ENCODE assay signal across 9 cellular contexts in the genomic region with DNA sequence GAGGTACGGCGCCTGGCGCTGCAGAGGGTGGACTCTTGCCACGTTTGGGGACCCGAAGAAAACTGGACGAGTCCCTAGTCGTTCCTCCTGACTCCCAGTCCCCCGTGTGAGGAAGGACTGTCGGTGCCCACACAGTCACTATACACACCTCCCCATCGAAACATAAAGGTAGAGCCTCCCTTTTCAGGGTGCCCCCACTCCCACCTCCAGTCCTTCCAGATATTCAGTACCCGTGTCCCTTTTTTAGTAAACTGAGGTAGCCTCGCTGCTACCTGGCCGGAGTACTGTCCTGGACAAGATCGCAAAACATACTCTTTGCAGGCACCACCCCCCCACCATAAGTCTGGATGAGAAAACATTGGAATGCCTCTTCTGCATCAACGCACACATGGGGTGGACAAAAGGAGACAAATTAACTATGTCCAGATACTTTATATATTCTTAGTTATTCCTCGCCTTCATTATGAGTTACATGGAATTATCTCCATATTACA. TPM values are rescaled to one million over a fixed set of nuclear protein-coding genes. Genes with fewer than 3 reads are reported as not detected.
DNase-seq lines count a peak whose midpoint lies in the region; ATAC-seq, FAIRE-seq and TF ChIP-seq lines count a peak whose summit lies in the region.
"Had no signal": no experiment of that assay in that cellular context is flagged by ENCODE, and none has a peak within 500 bp of the region (broad histone marks: within the 10 kb centered on the region; RNA-seq: fewer than 3 reads in every experiment).

No MANE protein-coding gene starts in this region.

- H2AFZ ChIP-seq in H1 (ENCODE audit: low read length) (peak overlapping the region; percentile 94; the same call in 1 of the 2 replicates), neuron (ENCODE audit: low read depth, low read length) (peak overlapping the region; percentile 98)

- peak overlapping the region; percentile 98 for H2BK5ac ChIP-seq in H1 (ENCODE audit: low read depth, low read length)

- no peaks in the 10 kb centered on the region for H3K27me3 ChIP-seq in Caco-2 (replicated peaks; ENCODE audit: control insufficient read depth, insufficient read depth, low read length)
- H3K27me3 ChIP-seq in MG63, result no peaks in the 10 kb centered on the region
- H3K27me3 ChIP-seq in H1 (replicated peaks in 1 of 4; ENCODE audit: control insufficient read depth in 3 of 4, extremely low read depth in 1 of 4, insufficient read depth in 3 of 4, low read length in 3 of 4), result no peaks in the 10 kb centered on the region
- no peaks in the 10 kb centered on the region for H3K27me3 ChIP-seq in neuron (ENCODE audit: insufficient read depth, low read length)

- peak overlapping the region; percentile 99; the same call in 1 of the 2 replicates for H4K8ac ChIP-seq in H1 (ENCODE audit: extremely low read depth, insufficient read depth, low read length)

- peak overlapping the region; percentile 13 for H4K91ac ChIP-seq in H1 (replicated peaks; ENCODE audit: insufficient read length, low read length)

- no peak overlapping the region for H3K23ac ChIP-seq in H1 (ENCODE audit: insufficient read length)

- H3K4ac ChIP-seq in H1 (replicated peaks; ENCODE audit: insufficient read length, low read depth, low read length), result no peak overlapping the region

- DNase-seq in Caco-2 (no peak), MG63 (no peak), H1 (ENCODE audit: low read depth in 1 of 2, low spot score in 2 of 2) (no peak), NCI-H1436 treated with DMSO at 0.1 percent for 48 hours (lab: John Stamatoyannopoulos, UW) (no peak), foreskin melanocyte (no peak), left lobe of liver (ENCODE audit: low spot score) (no peak), NCI-H510A treated with DMSO at 0.1 percent for 48 hours (lab: John Stamatoyannopoulos, UW) (no peak)

- POLR2A ChIA-PET in Caco-2 (lab: Charles Lee) (no interaction called here), H1 (lab: Charles Lee; ENCODE audit: partially characterized antibody) (interaction anchor here (1.1 to 5.6 kb wide), 4 partner anchors 8 to 70 kb away, joined by 3 to 29 read pairs (median 9); a partner anchor contains a TSS)

- peaks cover 20% of the 10 kb centered on the region for H3K79me1 ChIP-seq in H1 (ENCODE audit: low read depth, low read length)

- no peak overlapping the region for H2BK120ac ChIP-seq in H1 (replicated peaks; ENCODE audit: low read depth, low read length)

- H3K4me2 ChIP-seq in H1 (ENCODE audit: insufficient read depth in 1 of 2, low read depth in 2 of 2, low read length in 2 of 2), result peak overlapping the region; percentile 81 to 98

- H3K36me3 Mint-ChIP-seq in Caco-2 (ENCODE audit: insufficient read depth, unreplicated experiment), result peaks cover 11% of the 10 kb centered on the region

- peak overlapping the region; percentile 97 for H3K27ac ChIP-seq in H1 (ENCODE audit: low read depth, low read length)

- TF ChIP-seq POLR2A in H1 (IDR thresholded peaks at IDR 0.05; ENCODE audit: control extremely low read depth in 1 of 2, low read depth in 2 of 2, low read length in 2 of 2), result no peak

- no peak for FAIRE-seq in H1 (lab: Jason Lieb, UNC)
- FAIRE-seq: islet of Langerhans had no signal

- H3K79me2 ChIP-seq in H1 (ENCODE audit: control insufficient read depth in 1 of 2, insufficient read depth in 2 of 2, low read length in 2 of 2), result peaks cover 35 to 40% of the 10 kb centered on the region in 2 experiments

- H2BK20ac ChIP-seq in H1 (ENCODE audit: low read length), result no peak overlapping the region

- TF ChIP-seq RAD21 in H1 (IDR thresholded peaks at IDR 0.05 in 1 of 2, conservative IDR thresholded peaks at IDR 0.05 in 1 of 2; ENCODE audit: low read depth in 2 of 2, low read length in 2 of 2), result no peak

- intact Hi-C loops in Caco-2 (cut with micrococcal nuclease; ENCODE audit: unreplicated experiment), result no loop called here

- H3K18ac ChIP-seq in H1 (ENCODE audit: extremely low read depth, low read length), result peak overlapping the region; percentile 84

- H3K14ac ChIP-seq in H1 (ENCODE audit: insufficient read length), result no peak overlapping the region

- H3K9me3 ChIP-seq in Caco-2, result no peaks in the 10 kb centered on the region
- H3K9me3 ChIP-seq in MG63, result no peaks in the 10 kb centered on the region
- H3K9me3 ChIP-seq in H1 (ENCODE audit: insufficient read depth in 2 of 2, low read depth in 1 of 2, low read length in 1 of 2), result no peaks in the 10 kb centered on the region
- no peaks in the 10 kb centered on the region for H3K9me3 ChIP-seq in neuron (ENCODE audit: low read length)

- no peak overlapping the region for H2AK5ac ChIP-seq in H1 (ENCODE audit: low read depth, low read length)

- peaks cover 15% of the 10 kb centered on the region for H3K23me2 ChIP-seq in H1 (ENCODE audit: low read depth, low read length)

- TF ChIP-seq CTCF in Caco-2 (IDR thresholded peaks at IDR 0.05; ENCODE audit: insufficient read depth in 1 of 2, low read depth in 1 of 2, low read length in 1 of 2, severe bottlenecking in 1 of 2, unreplicated experiment in 1 of 2) (no peak), H1 (IDR thresholded peaks at IDR 0.05; ENCODE audit: control extremely low read depth in 1 of 3, insufficient read depth in 1 of 3, low read depth in 1 of 3, low read length in 3 of 3) (no peak)

- H2BK15ac ChIP-seq in H1 (ENCODE audit: low read length), result peak overlapping the region; percentile 9; the same call in 1 of the 2 replicates

- no peak overlapping the region for H2BK12ac ChIP-seq in H1 (ENCODE audit: low read depth, low read length)

- H3K4me1 Mint-ChIP-seq in Caco-2 (ENCODE audit: low read depth, unreplicated experiment), result peaks cover 11% of the 10 kb centered on the region

- no peak overlapping the region for H3K56ac ChIP-seq in H1 (replicated peaks; ENCODE audit: insufficient read length, low read depth, low read length)

- TF ChIP-seq EP300 in H1 (IDR thresholded peaks at IDR 0.05; ENCODE audit: borderline replicate concordance in 1 of 2, low read depth in 2 of 2, low read length in 2 of 2), result no peak

- H3K9me3 Mint-ChIP-seq in Caco-2 (ENCODE audit: unreplicated experiment), result no peaks in the 10 kb centered on the region

- CTCF ChIA-PET in Caco-2 (lab: Charles Lee) (no interaction called here), H1 (lab: Charles Lee; ENCODE audit: partially characterized antibody) (interaction anchor here (9.3 to 10.0 kb wide), 2 partner anchors 25 to 32 kb away, joined by 105 to 129 read pairs; a partner anchor contains a TSS)

- peaks cover 17% of the 10 kb centered on the region for H3K4me1 ChIP-seq in Caco-2
- H3K4me1 ChIP-seq in H1 (replicated peaks in 1 of 4; ENCODE audit: control insufficient read depth in 3 of 4, insufficient read depth in 4 of 4, low read length in 3 of 4), result peaks cover 9 to 29% (median 13%) of the 10 kb centered on the region in 4 experiments
- peaks cover 37% of the 10 kb centered on the region for H3K4me1 ChIP-seq in neuron (ENCODE audit: insufficient read depth, low read length)

- H3K4me3 ChIP-seq in Caco-2 (ENCODE audit: low read depth, low read length), result peak overlapping the region; percentile 91
- H3K4me3 ChIP-seq in MG63, result peak overlapping the region; percentile 82
- peak overlapping the region; percentile 85 to 97 (median 96) for H3K4me3 ChIP-seq in H1 (ENCODE audit: extremely low read depth in 1 of 4, insufficient read depth in 2 of 4, low read depth in 3 of 4, low read length in 4 of 4)
- peak overlapping the region; percentile 95 for H3K4me3 ChIP-seq in neuron (ENCODE audit: low read length)

- TSS peak; percentile 44 for BruUV-seq in Caco-2 (replicated peaks; lab: Mats Ljungman, UMichigan)

- 19% methylated on average over 16 of the region's 16 CpGs; no CpG with 5 or more reads in 1 of the 2 experiments for WGBS in H1 (ENCODE audit: extremely low coverage in 1 of 2, insufficient coverage in 1 of 2, insufficient read length in 1 of 2, insufficient replicate concordance in 2 of 2, low coverage in 1 of 2, low lambda C conversion rate in 2 of 2, missing lambda C conversion rate in 1 of 2), 2 experiments

- no peaks in the 10 kb centered on the region for H3K27me3 Mint-ChIP-seq in Caco-2 (ENCODE audit: insufficient read depth, unreplicated experiment)

- H3K4me3 Mint-ChIP-seq in Caco-2 (ENCODE audit: unreplicated experiment), result peak overlapping the region; percentile 83

- peaks cover 24 to 26% of the 10 kb centered on the region in 2 experiments for H4K20me1 ChIP-seq in H1 (replicated peaks in 1 of 2; ENCODE audit: control insufficient read depth in 1 of 2, insufficient read depth in 2 of 2, low read length in 2 of 2)

- H3K27ac Mint-ChIP-seq in Caco-2 (ENCODE audit: unreplicated experiment), result peak overlapping the region; percentile 97

- H3K9ac ChIP-seq in H1 (replicated peaks in 1 of 4; ENCODE audit: extremely low read depth in 1 of 4, low read depth in 3 of 4, low read length in 3 of 4), result peak overlapping the region; percentile 53 to 98 (median 95); a peak in 6 of 7 replicates

- no peak for ATAC-seq in left lobe of liver

- no peak overlapping the region for H4K5ac ChIP-seq in H1 (ENCODE audit: insufficient read length, low read depth, low read length)

- H3K36me3 ChIP-seq in Caco-2 (ENCODE audit: control insufficient read depth, insufficient read depth, low read length) (no peaks in the 10 kb centered on the region), MG63 (peaks cover 20% of the 10 kb centered on the region), H1 (ENCODE audit: control insufficient read depth in 2 of 4, insufficient read depth in 4 of 4, low read length in 3 of 4) (no peaks in the 10 kb centered on the region), neuron (ENCODE audit: insufficient read depth, low read length) (peaks cover 1% of the 10 kb centered on the region)

RNA-seq across cellular contexts. Expression of a gene that starts 0.6 kb away (rescaled TPM):
- total RNA-seq in Caco-2 (2022) (139 and 140 TPM in 2 replicates), left lobe of liver (44.8 TPM)
- 8.6 and 11.7 TPM in 2 replicates for total RNA-seq in MG63 (2014; rRNA removed; shearing (Covaris generic); ENCODE audit: low replicate concordance)
- 86.3 and 92.3 TPM in 2 replicates for total RNA-seq in H1 (2021; fragmentation: NEBNext Ultra II Directional; extraction: Animal tissue kit (Norgen Biotek cat#: 25700))
- polyA plus RNA-seq in H1 (2011; rRNA removed), result 9.1 and 15.7 TPM in 2 replicates
- 14.5 TPM for polyA plus RNA-seq in H1 (2011; cell fraction: cytosol; rRNA removed)
- 56.4 TPM for polyA plus RNA-seq in H1 (2011; cell fraction: nucleus; rRNA removed)
- polyA plus RNA-seq in H1 (2012, experiment 1 of 2), result 30.8 to 49.4 TPM (median 44.1 TPM) in 4 replicates
- polyA plus RNA-seq in H1 (2012, experiment 2 of 2), result 16.1 TPM
- polyA plus RNA-seq in H1 (2013, experiment 1 of 2), result 18.0 TPM
- polyA plus RNA-seq in H1 (2013, experiment 2 of 2), result 12.9 TPM
- polyA minus RNA-seq in H1 (2011; rRNA and poly(A)+ RNA removed), result 34.4 and 39.4 TPM in 2 replicates
- 64.4 TPM for polyA minus RNA-seq in H1 (2011; cell fraction: cytosol; rRNA and poly(A)+ RNA removed)
- 44.7 TPM for polyA minus RNA-seq in H1 (2011; cell fraction: nucleus; rRNA and poly(A)+ RNA removed)

RNA-seq across cellular contexts. Expression of a gene that starts 8.6 kb away (rescaled TPM):
- total RNA-seq in Caco-2 (2022), result 2.5 and 2.6 TPM in 2 replicates
- total RNA-seq in MG63 (2014; rRNA removed; shearing (Covaris generic); ENCODE audit: low replicate concordance), result 0.16 TPM in 1 of 2 replicates, not detected in the other
- total RNA-seq in H1 (2021; fragmentation: NEBNext Ultra II Directional; extraction: Animal tissue kit (Norgen Biotek cat#: 25700)), result 7.0 and 7.5 TPM in 2 replicates
- 8.1 and 9.4 TPM in 2 replicates for polyA plus RNA-seq in H1 (2011; rRNA removed)
- 8.9 TPM for polyA plus RNA-seq in H1 (2011; cell fraction: cytosol; rRNA removed)
- polyA plus RNA-seq in H1 (2011; cell fraction: nucleus; rRNA removed), result 8.4 TPM
- 6.8 to 8.2 TPM (median 7.4 TPM) in 4 replicates for polyA plus RNA-seq in H1 (2012, experiment 1 of 2)
- 6.5 TPM for polyA plus RNA-seq in H1 (2012, experiment 2 of 2)
- polyA plus RNA-seq in H1 (2013, experiment 1 of 2), result 4.7 TPM
- polyA plus RNA-seq in H1 (2013, experiment 2 of 2), result 4.9 TPM
- 5.3 and 7.7 TPM in 2 replicates for polyA minus RNA-seq in H1 (2011; rRNA and poly(A)+ RNA removed)
- 3.9 TPM for polyA minus RNA-seq in H1 (2011; cell fraction: cytosol; rRNA and poly(A)+ RNA removed)
- polyA minus RNA-seq in H1 (2011; cell fraction: nucleus; rRNA and poly(A)+ RNA removed), result 3.0 TPM
- total RNA-seq in left lobe of liver, result 0.18 TPM

RNA-seq across cellular contexts. Expression of a gene that starts 33.4 kb away (rescaled TPM):
- total RNA-seq in Caco-2 (2022) (0.16 TPM in 1 of 2 replicates, not detected in the other), left lobe of liver (not detected)
- not detected in 2 replicates for total RNA-seq in MG63 (2014; rRNA removed; shearing (Covaris generic); ENCODE audit: low replicate concordance)
- total RNA-seq in H1 (2021; fragmentation: NEBNext Ultra II Directional; extraction: Animal tissue kit (Norgen Biotek cat#: 25700)), result 0.11 and 0.13 TPM in 2 replicates
- polyA plus RNA-seq in H1 (2011; rRNA removed), result 0.03 and 0.09 TPM in 2 replicates
- 0.03 TPM for polyA plus RNA-seq in H1 (2011; cell fraction: cytosol; rRNA removed)
- polyA plus RNA-seq in H1 (2011; cell fraction: nucleus; rRNA removed), result 0.16 TPM
- polyA plus RNA-seq in H1 (2012, experiment 1 of 2), result 0.04 to 0.09 TPM (median 0.05 TPM) in 4 replicates
- polyA plus RNA-seq in H1 (2012, experiment 2 of 2), result not detected
- 0.04 TPM for polyA plus RNA-seq in H1 (2013, experiment 1 of 2)
- 0.06 TPM for polyA plus RNA-seq in H1 (2013, experiment 2 of 2)
- not detected in 2 replicates for polyA minus RNA-seq in H1 (2011; rRNA and poly(A)+ RNA removed)
- not detected for polyA minus RNA-seq in H1 (2011; cell fraction: cytosol; rRNA and poly(A)+ RNA removed)
- polyA minus RNA-seq in H1 (2011; cell fraction: nucleus; rRNA and poly(A)+ RNA removed), result not detected

RNA-seq across cellular contexts. Expression of a gene that starts 42.6 kb away (rescaled TPM):
- total RNA-seq in Caco-2 (2022), result 60.3 and 61.4 TPM in 2 replicates
- 76.4 and 102 TPM in 2 replicates for total RNA-seq in MG63 (2014; rRNA removed; shearing (Covaris generic); ENCODE audit: low replicate concordance)
- total RNA-seq in H1 (2021; fragmentation: NEBNext Ultra II Directional; extraction: Animal tissue kit (Norgen Biotek cat#: 25700)), result 36.3 and 38.6 TPM in 2 replicates
- 32.3 and 57.5 TPM in 2 replicates for polyA plus RNA-seq in H1 (2011; rRNA removed)
- polyA plus RNA-seq in H1 (2011; cell fraction: cytosol; rRNA removed), result 43.9 TPM
- polyA plus RNA-seq in H1 (2011; cell fraction: nucleus; rRNA removed), result 20.4 TPM
- polyA plus RNA-seq in H1 (2012, experiment 1 of 2), result 41.3 to 53.9 TPM (median 44.4 TPM) in 4 replicates
- polyA plus RNA-seq in H1 (2012, experiment 2 of 2), result 35.5 TPM
- 37.2 TPM for polyA plus RNA-seq in H1 (2013, experiment 1 of 2)
- 38.9 TPM for polyA plus RNA-seq in H1 (2013, experiment 2 of 2)
- polyA minus RNA-seq in H1 (2011; rRNA and poly(A)+ RNA removed), result 27.7 and 50.1 TPM in 2 replicates
- polyA minus RNA-seq in H1 (2011; cell fraction: cytosol; rRNA and poly(A)+ RNA removed), result 17.1 TPM
- 14.7 TPM for polyA minus RNA-seq in H1 (2011; cell fraction: nucleus; rRNA and poly(A)+ RNA removed)
- 27.7 TPM for total RNA-seq in left lobe of liver

RNA-seq across cellular contexts. Expression of a gene that starts 49.4 kb away (rescaled TPM):
- total RNA-seq in Caco-2 (2022) (43.1 and 43.9 TPM in 2 replicates), left lobe of liver (17.7 TPM)
- 20.5 and 28.4 TPM in 2 replicates for total RNA-seq in MG63 (2014; rRNA removed; shearing (Covaris generic); ENCODE audit: low replicate concordance)
- 47.7 and 49.6 TPM in 2 replicates for total RNA-seq in H1 (2021; fragmentation: NEBNext Ultra II Directional; extraction: Animal tissue kit (Norgen Biotek cat#: 25700))
- polyA plus RNA-seq in H1 (2011; rRNA removed), result 36.6 and 54.6 TPM in 2 replicates
- 42.5 TPM for polyA plus RNA-seq in H1 (2011; cell fraction: cytosol; rRNA removed)
- 180 TPM for polyA plus RNA-seq in H1 (2011; cell fraction: nucleus; rRNA removed)
- 30.8 to 52.0 TPM (median 47.4 TPM) in 4 replicates for polyA plus RNA-seq in H1 (2012, experiment 1 of 2)
- polyA plus RNA-seq in H1 (2012, experiment 2 of 2), result 37.8 TPM
- 30.1 TPM for polyA plus RNA-seq in H1 (2013, experiment 1 of 2)
- 33.4 TPM for polyA plus RNA-seq in H1 (2013, experiment 2 of 2)
- polyA minus RNA-seq in H1 (2011; rRNA and poly(A)+ RNA removed), result 99.6 and 107 TPM in 2 replicates
- 35.4 TPM for polyA minus RNA-seq in H1 (2011; cell fraction: cytosol; rRNA and poly(A)+ RNA removed)
- polyA minus RNA-seq in H1 (2011; cell fraction: nucleus; rRNA and poly(A)+ RNA removed), result 78.7 TPM
